15 cellular contexts compared by ENCODE assay signal in the genomic region with DNA sequence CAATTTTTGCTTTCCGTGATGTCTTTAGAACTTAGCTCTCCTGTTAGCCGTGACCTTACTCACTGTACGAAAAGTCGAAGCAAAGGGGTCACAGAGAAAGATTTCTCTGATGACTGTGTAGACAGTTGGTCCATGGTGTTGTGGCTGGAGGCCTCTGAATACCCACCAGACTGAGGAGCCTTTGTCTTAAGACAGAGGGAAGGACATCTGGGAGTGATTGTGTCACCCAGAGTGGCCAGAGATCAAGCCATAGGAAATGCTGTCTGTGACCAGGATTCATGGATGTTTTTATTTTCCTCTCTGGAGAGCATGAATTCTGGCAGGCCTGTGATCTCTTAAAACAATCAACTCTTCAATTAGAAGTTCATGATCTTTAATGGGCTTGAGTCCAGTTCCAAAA.
"Had no signal": no experiment of that assay in that cellular context is flagged by ENCODE, and none has a peak within 500 bp of the region (broad histone marks: within the 10 kb centered on the region; RNA-seq: fewer than 3 reads in every experiment).

No MANE protein-coding gene starts in this region.

- ATAC-seq: natural killer cell treated with Interleukin-12 subunit alpha and Interleukin-12 subunit beta and Interleukin-15 and Interleukin-18, amount 100 ng/mL, for 72 hours had no signal

- H3K36me3 ChIP-seq: colonic mucosa, SJSA1, WERI-Rb-1 had no signal

- H3K27me3 Mint-ChIP-seq: brain had no signal

- H3K4me3 ChIP-seq: colonic mucosa, SJSA1 had no signal

- H3K4me1 ChIP-seq: colonic mucosa, SJSA1 had no signal

- H3K27ac ChIP-seq: colonic mucosa, SJSA1, WERI-Rb-1 had no signal

- H3K36me3 Mint-ChIP-seq: activated naive CD8-positive, alpha-beta T cell had no signal

- H3K27me3 ChIP-seq: colonic mucosa, SJSA1 had no signal

- H3K9me3 ChIP-seq: colonic mucosa, SJSA1 had no signal

- H3K4me1 Mint-ChIP-seq: central memory CD8-positive, alpha-beta T cell had no signal

- DNase-seq: activated CD4-positive, alpha-beta T cell treated with anti-CD3 and anti-CD28 coated beads for 1 hour; activated CD4-positive, alpha-beta T cell treated with anti-CD3 and anti-CD28 coated beads, Interleukin-2, amount 50 U/mL, for 4 hours; activated gamma-delta T cell treated with Interleukin-2 at 50 U/mL for 16 hours; amniotic stem cell; colonic mucosa; occipital lobe; stimulated activated CD4-positive, alpha-beta T cell treated with anti-CD3 and anti-CD28 coated beads, Interleukin-2, amount 100 ng/mL, for 24 hours; stimulated activated naive CD4-positive, alpha-beta T cell treated with Interleukin-2 at 50 U/mL for 16 hours; WERI-Rb-1 had no signal

- H3K4me3 Mint-ChIP-seq: activated naive CD8-positive, alpha-beta T cell; brain; central memory CD8-positive, alpha-beta T cell; mesothelial cell of epicardium; natural killer cell treated with Interleukin-12 subunit alpha and Interleukin-12 subunit beta and Interleukin-15 and Interleukin-18, amount 100 ng/mL, for 72 hours had no signal

- H3K27ac Mint-ChIP-seq: activated naive CD8-positive, alpha-beta T cell; brain; mesothelial cell of epicardium; natural killer cell treated with Interleukin-12 subunit alpha and Interleukin-12 subunit beta and Interleukin-15 and Interleukin-18, amount 100 ng/mL, for 72 hours had no signal
